Comparison of ENCODE assay signal across 28 cellular contexts in the genomic region with DNA sequence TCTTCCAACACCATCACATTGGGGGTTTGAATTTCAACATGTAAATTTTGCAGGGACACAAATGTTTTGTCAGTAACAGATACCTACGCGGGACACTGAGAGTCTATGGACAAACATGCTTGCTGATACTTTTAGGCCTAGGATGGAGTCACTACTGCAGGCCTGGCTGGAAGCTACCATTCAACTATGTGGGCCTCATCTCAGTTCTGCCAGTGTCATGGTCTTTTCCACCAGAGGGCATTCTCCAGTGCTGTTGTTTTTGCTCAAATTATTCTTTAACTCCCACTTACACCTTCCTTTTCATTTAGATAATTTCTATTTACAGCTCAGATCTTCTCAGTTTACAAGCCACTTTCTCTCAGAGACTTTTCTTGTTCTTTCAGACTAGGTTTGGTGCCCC. TPM values are rescaled to one million over a fixed set of nuclear protein-coding genes. Genes with fewer than 3 reads are reported as not detected.
"Had no signal": no experiment of that assay in that cellular context is flagged by ENCODE, and none has a peak within 500 bp of the region (broad histone marks: within the 10 kb centered on the region; RNA-seq: fewer than 3 reads in every experiment).

No MANE protein-coding gene starts in this region.

- H3K4me3 Mint-ChIP-seq: immature natural killer cell; mesothelial cell of epicardium; naive thymus-derived CD4-positive, alpha-beta T cell; nephron; stimulated activated naive CD8-positive, alpha-beta T cell treated with anti-CD3 and anti-CD28 coated beads, Interleukin-15, amount 100 ng/mL, for 72 hours had no signal

- H3K36me3 ChIP-seq: colonic mucosa, esophagus squamous epithelium, prostate gland, right atrium auricular region, suprapubic skin had no signal

- H3K4me1 ChIP-seq: colonic mucosa, esophagus squamous epithelium, prostate gland, suprapubic skin had no signal

- H3K4me3 ChIP-seq: colonic mucosa, esophagus squamous epithelium, prostate gland, right atrium auricular region, smooth muscle cell, suprapubic skin had no signal

- H3K27me3 ChIP-seq: colonic mucosa, esophagus squamous epithelium, right atrium auricular region, suprapubic skin had no signal

- H3K4me2 ChIP-seq: smooth muscle cell had no signal

- DNase-seq: colonic mucosa; dermis blood vessel endothelial cell; effector memory CD4-positive, alpha-beta T cell; erythroblast; esophagus squamous epithelium; foreskin melanocyte; hypothalamus; immature natural killer cell; islet precursor cell; kidney glomerular epithelial cell; left colon; mesenchymal stem cell; naive thymus-derived CD4-positive, alpha-beta T cell; nucleus accumbens; stimulated activated CD4-positive, alpha-beta T cell treated with anti-CD3 and anti-CD28 coated beads, Interleukin-12 subunit alpha, Interleukin-12 subunit beta, amount 100 ng/mL, for 4 hours; stimulated activated CD4-positive, alpha-beta T cell treated with anti-CD3 and anti-CD28 coated beads, Interleukin-1b, Interleukin-23, amount 100 ng/mL, for 48 hours; stimulated activated CD4-positive, alpha-beta T cell treated with anti-CD3 and anti-CD28 coated beads, Interleukin-4, amount 100 ng/mL, for 1 hour; stimulated activated CD8-positive, alpha-beta memory T cell treated with anti-CD3 and anti-CD28 coated beads, Interleukin-4, amount 100 ng/mL, for 48 hours; stimulated activated naive CD4-positive, alpha-beta T cell; stimulated activated naive CD8-positive, alpha-beta T cell treated with anti-CD3 and anti-CD28 coated beads, Interleukin-15, amount 100 ng/mL, for 72 hours; trophoblast cell had no signal

- H3K4me1 Mint-ChIP-seq: immature natural killer cell; naive thymus-derived CD4-positive, alpha-beta T cell; nephron; stimulated activated naive CD8-positive, alpha-beta T cell treated with anti-CD3 and anti-CD28 coated beads, Interleukin-15, amount 100 ng/mL, for 72 hours had no signal

- H3K9me3 Mint-ChIP-seq: stimulated activated naive CD8-positive, alpha-beta T cell treated with anti-CD3 and anti-CD28 coated beads, Interleukin-15, amount 100 ng/mL, for 72 hours had no signal

- H3K9me3 ChIP-seq: colonic mucosa, esophagus squamous epithelium, prostate gland, suprapubic skin had no signal

- H3K27ac Mint-ChIP-seq: immature natural killer cell; mesothelial cell of epicardium; naive thymus-derived CD4-positive, alpha-beta T cell; nephron had no signal

- ATAC-seq: left colon; naive thymus-derived CD4-positive, alpha-beta T cell; sciatic nerve; stimulated activated naive CD8-positive, alpha-beta T cell treated with anti-CD3 and anti-CD28 coated beads, Interleukin-15, amount 100 ng/mL, for 72 hours had no signal

- H3K27ac ChIP-seq: colonic mucosa, esophagus squamous epithelium, prostate gland, right atrium auricular region, suprapubic skin had no signal

- H3K36me3 Mint-ChIP-seq: immature natural killer cell had no signal

RNA-seq across cellular contexts. Expression of a gene that starts 7.0 kb away (rescaled TPM):
- polyA plus RNA-seq: immature natural killer cell; naive thymus-derived CD4-positive, alpha-beta T cell had no signal
